1 cellular context compared by ENCODE assay signal in the genomic region with DNA sequence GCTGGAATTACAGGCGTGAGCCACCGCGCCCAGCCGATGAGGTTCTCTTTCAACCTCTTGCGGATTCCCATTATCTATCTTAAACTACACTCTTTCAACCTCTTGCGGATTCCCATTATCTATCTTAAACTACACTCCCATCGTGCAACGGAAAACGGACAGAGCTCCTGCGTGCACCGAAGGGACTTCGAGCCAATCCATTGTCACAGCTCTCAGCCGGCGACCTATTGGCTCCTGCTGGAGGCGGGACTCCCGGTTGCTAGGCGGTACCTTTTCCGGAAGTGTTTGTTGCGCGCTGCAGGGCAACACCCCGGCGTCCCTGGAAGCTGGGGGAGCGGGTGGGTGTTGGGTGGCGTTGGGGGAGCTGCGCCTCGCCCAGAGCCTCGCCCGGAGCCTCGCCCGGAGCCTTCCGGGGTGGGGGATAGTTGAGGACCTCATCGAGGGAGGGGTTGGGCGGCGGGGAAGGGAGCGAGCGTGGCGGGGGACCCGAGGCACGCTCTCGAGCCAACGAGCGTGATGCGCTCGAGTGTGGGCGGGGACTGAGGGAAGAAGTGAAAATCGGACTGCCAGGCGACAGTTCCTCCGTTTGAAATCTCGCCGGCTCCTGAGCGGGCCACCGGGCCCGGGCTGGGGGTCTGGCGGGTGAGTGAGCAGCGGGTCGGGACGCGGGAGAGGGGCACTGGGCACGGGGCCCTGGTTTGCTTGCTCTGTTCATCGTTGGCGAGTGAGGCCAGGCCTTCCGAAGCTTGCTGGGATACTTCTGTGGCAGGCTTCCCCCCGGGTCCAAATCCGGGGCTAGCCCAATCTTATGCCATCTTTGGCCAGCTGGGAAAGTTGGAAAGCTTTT.
TF ChIP-seq lines count a peak whose summit lies in the region.

TSS of gene CEP164 (plus strand) at position 288 of the 847 bp plus-strand sequence. CDS start 10,733 bp downstream, outside the sequence.

TF ChIP-seq in HepG2, 621 proteins besides CTCF, POLR2A, EP300 and RAD21 (continued from another document and continues in another):
- TF ChIP-seq, protein P1, sequence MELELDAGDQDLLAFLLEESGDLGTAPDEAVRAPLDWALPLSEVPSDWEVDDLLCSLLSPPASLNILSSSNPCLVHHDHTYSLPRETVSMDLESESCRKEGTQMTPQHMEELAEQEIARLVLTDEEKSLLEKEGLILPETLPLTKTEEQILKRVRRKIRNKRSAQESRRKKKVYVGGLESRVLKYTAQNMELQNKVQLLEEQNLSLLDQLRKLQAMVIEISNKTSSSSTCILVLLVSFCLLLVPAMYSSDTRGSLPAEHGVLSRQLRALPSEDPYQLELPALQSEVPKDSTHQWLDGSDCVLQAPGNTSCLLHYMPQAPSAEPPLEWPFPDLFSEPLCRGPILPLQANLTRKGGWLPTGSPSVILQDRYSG (CRISPR knock-in tag; IDR thresholded peaks at IDR 0.05): no peak
- TF ChIP-seq ZNF230 (CRISPR knock-in tag; IDR thresholded peaks at IDR 0.05): no peak
- TF ChIP-seq, protein P2, sequence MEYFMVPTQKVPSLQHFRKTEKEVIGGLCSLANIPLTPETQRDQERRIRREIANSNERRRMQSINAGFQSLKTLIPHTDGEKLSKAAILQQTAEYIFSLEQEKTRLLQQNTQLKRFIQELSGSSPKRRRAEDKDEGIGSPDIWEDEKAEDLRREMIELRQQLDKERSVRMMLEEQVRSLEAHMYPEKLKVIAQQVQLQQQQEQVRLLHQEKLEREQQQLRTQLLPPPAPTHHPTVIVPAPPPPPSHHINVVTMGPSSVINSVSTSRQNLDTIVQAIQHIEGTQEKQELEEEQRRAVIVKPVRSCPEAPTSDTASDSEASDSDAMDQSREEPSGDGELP (IDR thresholded peaks at IDR 0.05; ENCODE audit: borderline replicate concordance, low read depth): no peak
- TF ChIP-seq CEBPZ (IDR thresholded peaks at IDR 0.05; ENCODE audit: low read length): no peak
- no peak for TF ChIP-seq GATAD2A (CRISPR knock-in tag; IDR thresholded peaks at IDR 0.05)
- peak; percentile 66; the same call in 1 of the 2 replicates for TF ChIP-seq KDM5A (IDR thresholded peaks at IDR 0.05; ENCODE audit: borderline replicate concordance, low read length)
- peak; percentile 52 for TF ChIP-seq ETV5 (CRISPR knock-in tag; IDR thresholded peaks at IDR 0.05; ENCODE audit: borderline replicate concordance)
- peak; percentile 37 for TF ChIP-seq PHF20 (CRISPR knock-in tag; IDR thresholded peaks at IDR 0.05)
- no peak for TF ChIP-seq SMAD9 (CRISPR knock-in tag; IDR thresholded peaks at IDR 0.05)
- peak; percentile 88 for TF ChIP-seq ARID2 (CRISPR knock-in tag; IDR thresholded peaks at IDR 0.05; ENCODE audit: borderline replicate concordance)
- no peak for TF ChIP-seq ZNF282 (IDR thresholded peaks at IDR 0.05; ENCODE audit: partially characterized antibody)
- peak; percentile 49; the same call in 1 of the 2 replicates for TF ChIP-seq ZNF780A (CRISPR knock-in tag; IDR thresholded peaks at IDR 0.05)
- no peak; the same call in 1 of the 2 replicates for TF ChIP-seq ZNF670 (CRISPR knock-in tag; IDR thresholded peaks at IDR 0.05; ENCODE audit: borderline replicate concordance)
- no peak for TF ChIP-seq ZNF766 (CRISPR knock-in tag; IDR thresholded peaks at IDR 0.05; ENCODE audit: borderline replicate concordance)
- peak; percentile 73; the same call in 1 of the 2 replicates for TF ChIP-seq GFI1 (CRISPR knock-in tag; IDR thresholded peaks at IDR 0.05; ENCODE audit: borderline replicate concordance)
- peak; percentile 72; the same call in 1 of the 2 replicates for TF ChIP-seq ZNF749 (CRISPR knock-in tag; IDR thresholded peaks at IDR 0.05; ENCODE audit: borderline replicate concordance)
- TF ChIP-seq RBFOX2 (IDR thresholded peaks at IDR 0.05; ENCODE audit: low read depth, low read length): peak; percentile 78
- peak; percentile 74 for TF ChIP-seq CREM (IDR thresholded peaks at IDR 0.05)
- TF ChIP-seq CREM (CRISPR knock-in tag; IDR thresholded peaks at IDR 0.05): no peak
- no peak for TF ChIP-seq WIZ (CRISPR knock-in tag; IDR thresholded peaks at IDR 0.05)
- peak; percentile 34; the same call in 1 of the 2 replicates for TF ChIP-seq TP53 (CRISPR knock-in tag; conservative IDR thresholded peaks at IDR 0.05)
- TF ChIP-seq MTF1 (CRISPR knock-in tag; IDR thresholded peaks at IDR 0.05): no peak
- TF ChIP-seq FOXO4 (CRISPR knock-in tag; conservative IDR thresholded peaks at IDR 0.05): no peak
- TF ChIP-seq ZBTB40 (IDR thresholded peaks at IDR 0.05): no peak; the same call in 1 of the 2 replicates
- TF ChIP-seq ZBTB40 (CRISPR knock-in tag; IDR thresholded peaks at IDR 0.05): no peak
- TF ChIP-seq AHDC1 (CRISPR knock-in tag; IDR thresholded peaks at IDR 0.05; ENCODE audit: borderline replicate concordance): no peak
- TF ChIP-seq PRPF4 (IDR thresholded peaks at IDR 0.05; ENCODE audit: low read depth, low read length, poor library complexity, severe bottlenecking): no peak
- no peak for TF ChIP-seq NPAS2 (CRISPR knock-in tag; IDR thresholded peaks at IDR 0.05; ENCODE audit: borderline replicate concordance)
- peak; percentile 19; the same call in 1 of the 2 replicates for TF ChIP-seq ZKSCAN8 (CRISPR knock-in tag; IDR thresholded peaks at IDR 0.05; ENCODE audit: borderline replicate concordance)
- TF ChIP-seq DMAP1 (CRISPR knock-in tag; IDR thresholded peaks at IDR 0.05): no peak; the same call in 1 of the 2 replicates
- peak; percentile 90 for TF ChIP-seq ZNF143 (CRISPR knock-in tag; IDR thresholded peaks at IDR 0.05)
- TF ChIP-seq IKZF4 (CRISPR knock-in tag; IDR thresholded peaks at IDR 0.05; ENCODE audit: borderline replicate concordance, low read depth, not compliant biosample characterization): peak; percentile 76
- no peak for TF ChIP-seq ZNF3 (CRISPR knock-in tag; IDR thresholded peaks at IDR 0.05)
- peak; percentile 92 for TF ChIP-seq RFXANK (CRISPR knock-in tag; IDR thresholded peaks at IDR 0.05)
